ENCODE assay signal across 17 cellular contexts in the genomic region with DNA sequence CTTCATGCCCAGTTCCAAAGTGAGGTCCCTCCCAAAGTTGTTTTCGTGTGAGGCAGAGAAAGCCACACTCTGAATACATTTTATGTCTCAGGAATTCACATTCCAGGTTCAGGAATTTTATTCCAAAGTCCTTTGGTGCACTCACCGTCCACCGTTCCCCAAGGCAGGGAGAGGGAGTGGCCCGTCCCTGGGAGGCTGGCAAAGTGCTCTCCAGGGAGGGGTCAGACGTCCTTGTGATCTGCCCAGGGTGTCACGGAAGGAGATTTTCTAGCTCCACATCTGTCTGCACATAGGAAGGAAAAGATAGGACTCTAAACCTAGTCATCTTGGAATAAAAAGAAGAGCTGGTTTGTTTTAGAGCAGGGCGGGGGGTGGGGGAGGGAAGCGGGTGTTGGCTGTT. TPM values are rescaled to one million over a fixed set of nuclear protein-coding genes. Genes with fewer than 3 reads are reported as not detected.
A peak's percentile ranks its signal among the peaks of the same experiment; 100 is the strongest.
DNase-seq lines count a peak whose midpoint lies in the region; ATAC-seq and TF ChIP-seq lines count a peak whose summit lies in the region.
"Had no signal": no experiment of that assay in that cellular context is flagged by ENCODE, and none has a peak within 500 bp of the region (broad histone marks: within the 10 kb centered on the region; RNA-seq: fewer than 3 reads in every experiment).

No MANE protein-coding gene starts in this region.

- peaks cover 72% of the 10 kb centered on the region for H3K4me1 Mint-ChIP-seq in activated naive CD4-positive, alpha-beta T cell treated with anti-CD3 and anti-CD28 coated beads, Interleukin-2, amount 50 U/mL, for 24 hours
- peaks cover 63% of the 10 kb centered on the region for H3K4me1 Mint-ChIP-seq in activated naive CD4-positive, alpha-beta T cell treated with anti-CD3 and anti-CD28 coated beads for 36 hours (ENCODE audit: low read depth)
- peaks cover 86% of the 10 kb centered on the region for H3K4me1 Mint-ChIP-seq in activated CD8-positive, alpha-beta T cell treated with anti-CD3 and anti-CD28 coated beads for 36 hours (ENCODE audit: low read depth)
- H3K4me1 Mint-ChIP-seq in MCF 10A (ENCODE audit: insufficient read depth, unreplicated experiment), result peaks cover 12% of the 10 kb centered on the region

- no peaks in the 10 kb centered on the region for H3K9me3 ChIP-seq in lower lobe of right lung
- H3K9me3 ChIP-seq: body of pancreas had no signal

- BruUV-seq in MCF 10A (replicated peaks; lab: Mats Ljungman, UMichigan), result no TSS peak

- H3K27ac ChIP-seq in lower lobe of right lung, result peak overlapping the region; percentile 69
- peak overlapping the region; percentile 38 for H3K27ac ChIP-seq in substantia nigra (ENCODE audit: low read depth, low read length, poor library complexity, severe bottlenecking)
- H3K27ac ChIP-seq: body of pancreas, SJSA1 had no signal

- no peak for TF ChIP-seq CTCF in activated CD8-positive, alpha-beta T cell treated with anti-CD3 and anti-CD28 coated beads for 36 hours (IDR thresholded peaks at IDR 0.05)
- TF ChIP-seq CTCF in lower lobe of right lung (IDR thresholded peaks at IDR 0.05) (no peak), MCF 10A (IDR thresholded peaks at IDR 0.05; ENCODE audit: unreplicated experiment) (no peak)

- H3K4me3 ChIP-seq in lower lobe of right lung, result no peak overlapping the region
- H3K4me3 ChIP-seq: body of pancreas, GM12878, SJSA1 had no signal

- peaks cover 8% of the 10 kb centered on the region for H3K36me3 Mint-ChIP-seq in activated naive CD4-positive, alpha-beta T cell treated with anti-CD3 and anti-CD28 coated beads, Interleukin-2, amount 50 U/mL, for 24 hours
- peaks cover 13% of the 10 kb centered on the region for H3K36me3 Mint-ChIP-seq in activated naive CD4-positive, alpha-beta T cell treated with anti-CD3 and anti-CD28 coated beads for 36 hours (ENCODE audit: low read depth)
- H3K36me3 Mint-ChIP-seq in activated CD8-positive, alpha-beta T cell treated with anti-CD3 and anti-CD28 coated beads for 36 hours (ENCODE audit: low read depth), result peaks cover 68% of the 10 kb centered on the region
- peaks cover 85% of the 10 kb centered on the region for H3K36me3 Mint-ChIP-seq in MCF 10A (ENCODE audit: insufficient read depth, unreplicated experiment)

- H3K36me3 ChIP-seq in lower lobe of right lung, result peaks cover 68% of the 10 kb centered on the region

- no peaks in the 10 kb centered on the region for H3K27me3 ChIP-seq in lower lobe of right lung (ENCODE audit: low read depth)
- H3K27me3 ChIP-seq: body of pancreas, SJSA1 had no signal

- CTCF ChIA-PET in activated naive CD4-positive, alpha-beta T cell treated with anti-CD3 and anti-CD28 coated beads for 36 hours (lab: Charles Lee), result interaction anchor here (0.9 kb wide), 1 partner anchor 8 kb away, joined by 3 read pairs; no protein-coding TSS in a partner anchor
- CTCF ChIA-PET in activated CD8-positive, alpha-beta T cell treated with anti-CD3 and anti-CD28 coated beads for 36 hours (lab: Charles Lee), result no interaction called here
- CTCF ChIA-PET in MCF 10A (lab: Yijun Ruan, JAX), result no interaction called here

- H3K27me3 Mint-ChIP-seq in activated naive CD4-positive, alpha-beta T cell treated with anti-CD3 and anti-CD28 coated beads, Interleukin-2, amount 50 U/mL, for 24 hours, result no peaks in the 10 kb centered on the region
- H3K27me3 Mint-ChIP-seq in activated naive CD4-positive, alpha-beta T cell treated with anti-CD3 and anti-CD28 coated beads for 36 hours (ENCODE audit: low read depth), result no peaks in the 10 kb centered on the region
- H3K27me3 Mint-ChIP-seq in activated CD8-positive, alpha-beta T cell treated with anti-CD3 and anti-CD28 coated beads for 36 hours, result no peaks in the 10 kb centered on the region
- no peaks in the 10 kb centered on the region for H3K27me3 Mint-ChIP-seq in MCF 10A (ENCODE audit: insufficient read depth, unreplicated experiment)

- no peaks in the 10 kb centered on the region for H3K9me3 Mint-ChIP-seq in activated naive CD4-positive, alpha-beta T cell treated with anti-CD3 and anti-CD28 coated beads, Interleukin-2, amount 50 U/mL, for 24 hours
- no peaks in the 10 kb centered on the region for H3K9me3 Mint-ChIP-seq in activated naive CD4-positive, alpha-beta T cell treated with anti-CD3 and anti-CD28 coated beads for 36 hours
- H3K9me3 Mint-ChIP-seq in activated CD8-positive, alpha-beta T cell treated with anti-CD3 and anti-CD28 coated beads for 36 hours, result no peaks in the 10 kb centered on the region
- H3K9me3 Mint-ChIP-seq in MCF 10A (ENCODE audit: unreplicated experiment), result no peaks in the 10 kb centered on the region

- POLR2A ChIA-PET in activated CD8-positive, alpha-beta T cell treated with anti-CD3 and anti-CD28 coated beads for 36 hours (lab: Charles Lee), result no interaction called here
- POLR2A ChIA-PET in MCF 10A (lab: Yijun Ruan, JAX), result no interaction called here

- peaks cover 74% of the 10 kb centered on the region for H3K4me1 ChIP-seq in lower lobe of right lung

- H3K4me3 Mint-ChIP-seq in activated naive CD4-positive, alpha-beta T cell treated with anti-CD3 and anti-CD28 coated beads, Interleukin-2, amount 50 U/mL, for 24 hours, result no peak overlapping the region
- no peak overlapping the region for H3K4me3 Mint-ChIP-seq in activated naive CD4-positive, alpha-beta T cell treated with anti-CD3 and anti-CD28 coated beads for 36 hours
- H3K4me3 Mint-ChIP-seq in activated CD8-positive, alpha-beta T cell treated with anti-CD3 and anti-CD28 coated beads for 36 hours, result no peak overlapping the region
- H3K4me3 Mint-ChIP-seq in MCF 10A (ENCODE audit: unreplicated experiment), result no peak overlapping the region

- intact Hi-C loops in activated naive CD4-positive, alpha-beta T cell treated with anti-CD3 and anti-CD28 coated beads for 36 hours (cut with micrococcal nuclease), result no loop called here
- intact Hi-C loops in activated CD8-positive, alpha-beta T cell treated with anti-CD3 and anti-CD28 coated beads for 36 hours (cut with micrococcal nuclease), result no loop called here
- intact Hi-C loops in lower lobe of right lung (cut with DNase I), result no loop called here
- intact Hi-C loops in MCF 10A (cut with micrococcal nuclease), result no loop called here

- no peak for ATAC-seq in activated CD8-positive, alpha-beta T cell treated with anti-CD3 and anti-CD28 coated beads for 36 hours
- ATAC-seq in lower lobe of right lung, result peak in 1 of 2 donors; percentile 31
- ATAC-seq: body of pancreas, GM12878 had no signal

- no peak for DNase-seq in activated naive CD4-positive, alpha-beta T cell treated with anti-CD3 and anti-CD28 coated beads for 36 hours
- no peak for DNase-seq in activated CD8-positive, alpha-beta T cell treated with anti-CD3 and anti-CD28 coated beads for 36 hours
- DNase-seq in lower lobe of right lung (no peak), substantia nigra (lab: John Stamatoyannopoulos, UW) (no peak), SKM-1 treated with dmso at 0.1 percent for 144 hours (lab: John Stamatoyannopoulos, UW; ENCODE audit: unreplicated experiment) (no peak), islet precursor cell (no peak), MCF 10A (ENCODE audit: unreplicated experiment) (no peak)
- DNase-seq: activated CD4-positive, alpha-beta T cell treated with anti-CD3 and anti-CD28 coated beads, Interleukin-2, amount 50 U/mL, for 48 hours; activated gamma-delta T cell; body of pancreas; Karpas-422; NCI-H1436 treated with DMSO at 0.1 percent for 48 hours; NCI-H510A; stimulated activated CD4-positive, alpha-beta T cell treated with anti-CD3 and anti-CD28 coated beads, Interleukin-12 subunit alpha, Interleukin-12 subunit beta, amount 100 ng/mL, for 4 hours had no signal

- H3K27ac Mint-ChIP-seq in activated naive CD4-positive, alpha-beta T cell treated with anti-CD3 and anti-CD28 coated beads, Interleukin-2, amount 50 U/mL, for 24 hours, result peak overlapping the region; percentile 79
- no peak overlapping the region for H3K27ac Mint-ChIP-seq in activated naive CD4-positive, alpha-beta T cell treated with anti-CD3 and anti-CD28 coated beads for 36 hours
- peak overlapping the region; percentile 63 for H3K27ac Mint-ChIP-seq in activated CD8-positive, alpha-beta T cell treated with anti-CD3 and anti-CD28 coated beads for 36 hours
- H3K27ac Mint-ChIP-seq in MCF 10A (ENCODE audit: low read depth, unreplicated experiment), result no peak overlapping the region

RNA-seq across cellular contexts. Expression of gene KLF13, which starts 47.9 kb away (rescaled TPM):
- 100 to 1,000 TPM; 115 to 121 TPM for total RNA-seq in activated naive CD4-positive, alpha-beta T cell treated with anti-CD3 and anti-CD28 coated beads for 36 hours
- 100 to 1,000 TPM; 163 to 175 TPM for total RNA-seq in activated CD8-positive, alpha-beta T cell treated with anti-CD3 and anti-CD28 coated beads for 36 hours
- total RNA-seq in lower lobe of right lung (178 TPM), MCF 10A (2022) (83.1 and 110 TPM in 2 replicates)

Comparison
In these comparisons a context has a peak if more than half of its experiments do, and no peak if none do; other contexts are left out.
1. H3K27ac Mint-ChIP-seq: peak in activated naive CD4-positive, alpha-beta T cell treated with anti-CD3 and anti-CD28 coated beads, Interleukin-2, amount 50 U/mL, for 24 hours (single experiment) and activated CD8-positive, alpha-beta T cell treated with anti-CD3 and anti-CD28 coated beads for 36 hours (single experiment); none in activated naive CD4-positive, alpha-beta T cell treated with anti-CD3 and anti-CD28 coated beads for 36 hours (single experiment) and MCF 10A (single experiment).